In the genomic region with DNA sequence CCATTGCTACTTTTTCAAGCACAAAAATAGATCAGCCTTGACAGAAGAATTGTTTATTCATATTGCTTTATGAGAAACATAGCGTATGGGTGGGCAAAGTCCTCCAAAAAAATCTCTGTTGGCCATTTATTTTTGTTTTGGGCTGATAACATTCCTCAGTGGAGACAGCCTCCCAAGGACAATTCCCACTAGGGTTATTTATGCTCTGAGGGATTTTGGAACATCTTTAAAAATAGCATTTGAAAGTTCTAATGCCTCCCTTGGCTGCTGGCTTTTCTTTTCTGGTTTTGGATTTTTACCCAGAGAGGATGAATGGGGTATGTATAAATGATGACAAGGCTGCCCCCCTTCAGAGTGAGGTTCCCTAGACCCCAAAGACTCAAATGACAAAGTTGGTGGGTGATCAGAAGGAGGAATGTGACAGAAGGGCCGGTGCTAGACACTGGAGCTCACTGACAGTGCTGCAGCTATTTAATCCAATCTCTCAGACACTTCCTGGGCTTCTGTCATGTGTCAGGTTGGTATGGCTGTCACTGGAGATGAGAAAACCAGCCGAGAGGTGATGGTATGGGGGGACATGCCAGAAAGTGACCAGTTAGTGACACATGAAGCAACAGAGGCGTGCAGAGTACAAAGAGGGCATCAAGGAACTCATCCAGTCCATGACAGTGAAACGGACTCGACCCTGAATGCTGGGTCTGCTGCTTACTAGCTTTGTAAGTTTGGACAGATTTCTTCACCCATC, we compare ENCODE assay signal across 25 cellular contexts.
"Had no signal": no experiment of that assay in that cellular context is flagged by ENCODE, and none has a peak within 500 bp of the region (broad histone marks: within the 10 kb centered on the region; RNA-seq: fewer than 3 reads in every experiment).

No MANE protein-coding gene starts in this region.

- H3K27me3 Mint-ChIP-seq: natural killer cell treated with Interleukin-12 subunit alpha and Interleukin-12 subunit beta and Interleukin-15 and Interleukin-18, amount 100 ng/mL, for 72 hours; stimulated activated naive B cell treated with anti-CD40 and anti-IgM and Interleukin-4, amounts not matched to agents 10 μg/mL and 1 μg/mL and 100 μg/mL, for 72 hours had no signal

- H3K4me1 Mint-ChIP-seq: immature natural killer cell; naive B cell; stimulated activated naive B cell treated with anti-CD40 and anti-IgM and Interleukin-4, amounts not matched to agents 10 μg/mL and 1 μg/mL and 100 μg/mL, for 72 hours had no signal

- H3K4me2 ChIP-seq: smooth muscle cell had no signal

- H3K27ac ChIP-seq: lower lobe of right lung, pancreas, prostate gland, right lobe of liver, stomach, testis, thyroid gland, transverse colon, upper lobe of left lung, vagina had no signal

- H3K36me3 Mint-ChIP-seq: immature natural killer cell; naive B cell; natural killer cell treated with Interleukin-12 subunit alpha and Interleukin-12 subunit beta and Interleukin-15 and Interleukin-18, amount 100 ng/mL, for 72 hours; stimulated activated naive B cell treated with anti-CD40 and anti-IgM and Interleukin-4, amounts not matched to agents 10 μg/mL and 1 μg/mL and 100 μg/mL, for 72 hours had no signal

- H3K9me3 Mint-ChIP-seq: naive B cell; stimulated activated naive B cell treated with anti-CD40 and anti-IgM and Interleukin-4, amounts not matched to agents 10 μg/mL and 1 μg/mL and 100 μg/mL, for 72 hours had no signal

- H3K27me3 ChIP-seq: pancreas, right lobe of liver, stomach, testis, thyroid gland, transverse colon, upper lobe of left lung, vagina had no signal

- H3K4me1 ChIP-seq: lower lobe of right lung, pancreas, prostate gland, right lobe of liver, stomach, testis, transverse colon, upper lobe of left lung, vagina had no signal

- H3K9me3 ChIP-seq: lower lobe of right lung, pancreas, prostate gland, right lobe of liver, stomach, testis, thyroid gland, transverse colon, upper lobe of left lung, vagina had no signal

- H3K4me3 Mint-ChIP-seq: immature natural killer cell; naive B cell; natural killer cell treated with Interleukin-12 subunit alpha and Interleukin-12 subunit beta and Interleukin-15 and Interleukin-18, amount 100 ng/mL, for 72 hours; stimulated activated naive B cell treated with anti-CD40 and anti-IgM and Interleukin-4, amounts not matched to agents 10 μg/mL and 1 μg/mL and 100 μg/mL, for 72 hours had no signal

- H3K27ac Mint-ChIP-seq: immature natural killer cell; natural killer cell treated with Interleukin-12 subunit alpha and Interleukin-12 subunit beta and Interleukin-15 and Interleukin-18, amount 100 ng/mL, for 72 hours; stimulated activated naive B cell treated with anti-CD40 and anti-IgM and Interleukin-4, amounts not matched to agents 10 μg/mL and 1 μg/mL and 100 μg/mL, for 72 hours had no signal

- DNase-seq: hypothalamus; immature natural killer cell; kidney; lower lobe of right lung; mammary epithelial cell; mesenchymal stem cell; naive B cell; nucleus accumbens; pancreas; posterior cingulate gyrus; retina; right lobe of liver; stimulated activated CD4-positive, alpha-beta T cell treated with anti-CD3 and anti-CD28 coated beads, Interleukin-1b, Interleukin-23, amount 100 ng/mL, for 48 hours; stimulated activated CD4-positive, alpha-beta T cell treated with anti-CD3 and anti-CD28 coated beads, Interleukin-2, amount 100 ng/mL, for 48 hours; stimulated activated naive B cell treated with anti-CD40 and anti-IgM and Interleukin-4, amounts not matched to agents 10 μg/mL and 1 μg/mL and 100 μg/mL, for 72 hours; stimulated activated naive CD8-positive, alpha-beta T cell treated with anti-CD3 and anti-CD28 coated beads, Interleukin-15, Interleukin-2, amounts not matched to agents 100 U/mL and 50 U/mL, for 24 hours; stomach; testis; thyroid gland; transverse colon; upper lobe of left lung had no signal

- H3K4me3 ChIP-seq: lower lobe of right lung, pancreas, prostate gland, right lobe of liver, smooth muscle cell, stomach, testis, thyroid gland, transverse colon, upper lobe of left lung, vagina had no signal

- ATAC-seq: lower lobe of right lung; natural killer cell treated with Interleukin-12 subunit alpha and Interleukin-12 subunit beta and Interleukin-15 and Interleukin-18, amount 100 ng/mL, for 72 hours; pancreas; right lobe of liver; stimulated activated naive B cell treated with anti-CD40 and anti-IgM and Interleukin-4, amounts not matched to agents 10 μg/mL and 1 μg/mL and 100 μg/mL, for 72 hours; stimulated activated naive CD8-positive, alpha-beta T cell treated with anti-CD3 and anti-CD28 coated beads, Interleukin-15, Interleukin-2, amounts not matched to agents 100 U/mL and 50 U/mL, for 24 hours had no signal

- H3K36me3 ChIP-seq: lower lobe of right lung, pancreas, prostate gland, right lobe of liver, stomach, thyroid gland, transverse colon, upper lobe of left lung, vagina had no signal
